16 cellular contexts compared by ENCODE assay signal in genomic region chr6:109893606-109894005, GRCh38.
DNase-seq lines count a peak whose midpoint lies in the region; ATAC-seq, FAIRE-seq and TF ChIP-seq lines count a peak whose summit lies in the region.
"Had no signal": no experiment of that assay in that cellular context is flagged by ENCODE, and none has a peak within 500 bp of the region (broad histone marks: within the 10 kb centered on the region; RNA-seq: fewer than 3 reads in every experiment).

No MANE protein-coding gene starts in this region.

- H3K4me1 ChIP-seq in body of pancreas (peaks cover 18% of the 10 kb centered on the region), left lung (peaks cover 0 to 28% of the 10 kb centered on the region in 2 donors), spleen (peaks cover 0 to 55% (median 20%) of the 10 kb centered on the region in 6 donors)

- TF ChIP-seq POLR2A in body of pancreas (IDR thresholded peaks at IDR 0.05) = no peak
- TF ChIP-seq POLR2A in spleen (IDR thresholded peaks at IDR 0.05) = no peak

- H3K27ac ChIP-seq in HL-60 (replicated peaks) = peak overlapping the region; percentile 92
- peak overlapping the region in 3 of 4 donors; percentile 25 to 72 (median 52) for H3K27ac ChIP-seq in body of pancreas
- peak overlapping the region; percentile 61 to 93 for H3K27ac ChIP-seq in left lung
- peak overlapping the region; percentile 60 to 94 (median 85) for H3K27ac ChIP-seq in spleen
- H3K27ac ChIP-seq: ovary, thoracic aorta had no signal

- no peaks in the 10 kb centered on the region for H3K36me3 ChIP-seq in body of pancreas (replicated peaks in 1 of 2; ENCODE audit: insufficient read depth in 1 of 2, low read depth in 2 of 2)
- H3K36me3 ChIP-seq in left lung = no peaks in the 10 kb centered on the region
- no peaks in the 10 kb centered on the region for H3K36me3 ChIP-seq in spleen
- H3K36me3 ChIP-seq: ovary, thoracic aorta had no signal

- 96 to 99% methylated on average over 4 of the region's 4 CpGs for WGBS in body of pancreas, 2 donors
- WGBS in spleen, 5 donors = 84 to 95% (median 92%) methylated on average over 4 of the region's 4 CpGs

- DNase-seq in HL-60 (ENCODE audit: low read depth in 1 of 2, low spot score in 1 of 2) = no peak
- no peak for DNase-seq in body of pancreas
- no peak for DNase-seq in left lung
- DNase-seq in spleen = no peak
- DNase-seq in activated effector memory CD4-positive, alpha-beta T cell treated with anti-CD3 and anti-CD28 coated beads, Interleukin-2, amount 50 U/mL, for 16 hours = no peak
- no peak for DNase-seq in NCI-H1694 treated with DMSO at 0.1 percent for 48 hours (lab: John Stamatoyannopoulos, UW)
- DNase-seq in frontal cortex (ENCODE audit: low spot score in 2 of 2) = no peak
- DNase-seq: activated CD4-positive, alpha-beta T cell treated with anti-CD3 and anti-CD28 coated beads, Interleukin-2, amount 50 U/mL, for 48 hours; activated naive CD4-positive, alpha-beta T cell treated with anti-CD3 and anti-CD28 coated beads, Interleukin-2, amount 10 ng/mL, durations not matched to agents 7 days and 5 days; activated T-cell treated with anti-CD3 and anti-CD28 coated beads, Interleukin-2, amount 50 U/mL, for 1 hour; NCI-H1092 treated with DMSO at 0.1 percent for 48 hours; ovary had no signal

- no peak overlapping the region for H3K4me3 ChIP-seq in HL-60 (replicated peaks; ENCODE audit: insufficient read depth, low read length)
- H3K4me3 ChIP-seq in body of pancreas = no peak overlapping the region
- no peak overlapping the region for H3K4me3 ChIP-seq in left lung
- H3K4me3 ChIP-seq in spleen = peak overlapping the region in 1 of 8 donors; percentile 52
- H3K4me3 ChIP-seq: ovary, thoracic aorta had no signal

- H3K9me3 ChIP-seq in body of pancreas = no peaks in the 10 kb centered on the region
- H3K9me3 ChIP-seq in left lung = no peaks in the 10 kb centered on the region
- H3K9me3 ChIP-seq in spleen = peaks cover 0 to 11% (median 0%) of the 10 kb centered on the region in 8 donors
- H3K9me3 ChIP-seq: Caco-2, ovary, thoracic aorta had no signal

- no peaks in the 10 kb centered on the region for H3K27me3 ChIP-seq in HL-60 (ENCODE audit: insufficient read depth, poor library complexity, severe bottlenecking)
- no peaks in the 10 kb centered on the region for H3K27me3 ChIP-seq in body of pancreas
- no peaks in the 10 kb centered on the region for H3K27me3 ChIP-seq in left lung
- H3K27me3 ChIP-seq in spleen (replicated peaks in 1 of 7) = no peaks in the 10 kb centered on the region
- H3K27me3 ChIP-seq: ovary had no signal

- intact Hi-C loops in body of pancreas (cut with DNase I) (no loop called here), left lung (cut with DNase I) (no loop called here), spleen (cut with DNase I; ENCODE audit: low total_unique reads) (no loop called here)

- ATAC-seq in body of pancreas = no peak
- ATAC-seq in left lung = no peak
- no peak for ATAC-seq in GM21786 (IDR thresholded peaks at IDR 0.05; ENCODE audit: unreplicated experiment)

- TF ChIP-seq CTCF in HL-60 (IDR thresholded peaks at IDR 0.05; ENCODE audit: insufficient read depth, low read length) = no peak
- TF ChIP-seq CTCF in body of pancreas (IDR thresholded peaks at IDR 0.05) = no peak
- TF ChIP-seq CTCF in left lung (IDR thresholded peaks at IDR 0.05) = no peak
- no peak for TF ChIP-seq CTCF in spleen (IDR thresholded peaks at IDR 0.05 in 8 of 11, conservative IDR thresholded peaks at IDR 0.05 in 3 of 11)

- FAIRE-seq in frontal cortex (lab: Jason Lieb, UNC) = no peak
- FAIRE-seq: small intestine had no signal
